9 cellular contexts compared by ENCODE assay signal in the genomic region with DNA sequence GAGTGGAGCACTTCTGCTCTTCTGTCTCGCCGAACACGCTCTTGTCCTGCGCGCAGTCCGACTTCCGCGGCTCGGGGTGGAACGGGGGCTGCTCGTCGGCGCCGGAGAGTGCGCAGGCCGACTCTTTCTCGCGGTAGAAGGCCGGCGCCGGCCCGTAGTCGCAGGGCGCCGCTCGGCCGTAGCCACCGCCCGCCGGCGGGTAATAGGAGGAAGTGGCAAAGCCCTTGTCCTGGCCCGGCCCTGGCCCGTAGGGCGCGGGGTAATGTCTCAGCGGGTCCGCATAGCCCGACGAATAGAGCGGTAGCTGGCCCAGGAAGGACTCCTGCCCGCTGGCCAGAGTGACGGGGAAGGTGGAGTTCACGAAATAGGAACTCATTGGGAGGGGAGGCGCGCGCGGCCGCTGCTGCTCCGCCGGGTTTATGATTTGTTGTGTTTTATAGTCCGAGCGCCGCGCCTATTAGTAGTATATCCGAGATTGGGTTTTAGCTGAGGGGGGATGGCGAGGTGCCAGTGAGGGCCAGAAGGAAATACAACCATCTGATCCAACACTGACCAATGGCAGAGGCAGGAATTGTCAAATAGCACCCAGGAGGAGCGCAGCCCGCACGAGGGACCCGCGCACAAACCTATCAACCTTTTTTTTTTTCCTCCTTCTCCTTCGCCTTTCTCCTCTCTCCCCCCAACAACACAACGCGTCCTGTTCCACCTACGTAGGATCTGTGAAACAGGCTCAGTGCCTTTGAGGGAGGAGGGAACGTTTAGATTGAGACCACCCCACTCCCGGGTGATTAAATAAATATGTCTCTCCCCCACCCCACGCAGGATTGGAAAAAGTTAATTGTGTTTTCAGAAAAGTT. TPM values are rescaled to one million over a fixed set of nuclear protein-coding genes. Genes with fewer than 3 reads are reported as not detected.
DNase-seq lines count a peak whose midpoint lies in the region; ATAC-seq and TF ChIP-seq lines count a peak whose summit lies in the region.
"Had no signal": no experiment of that assay in that cellular context is flagged by ENCODE, and none has a peak within 500 bp of the region (broad histone marks: within the 10 kb centered on the region; RNA-seq: fewer than 3 reads in every experiment).

No MANE protein-coding gene starts in this region.

- H3K4me1 ChIP-seq in SJCRH30 = 0 out of 2 replicates have a peak, but pooled peaks cover 2% of the 10 kb centered on the region

- H3K9me3 Mint-ChIP-seq in endothelial cell (ENCODE audit: unreplicated experiment) = no peaks in the 10 kb centered on the region
- no peaks in the 10 kb centered on the region for H3K9me3 Mint-ChIP-seq in natural killer cell treated with Interleukin-12 subunit alpha and Interleukin-12 subunit beta and Interleukin-15 and Interleukin-18, amount 100 ng/mL, for 72 hours

- peak overlapping the region; percentile 67 for H3K4me3 ChIP-seq in SJCRH30

- H3K27ac ChIP-seq in SJCRH30 = peak overlapping the region; percentile 13; the same call in 1 of the 2 replicates
- H3K27ac ChIP-seq: thyroid gland had no signal

- H3K27me3 Mint-ChIP-seq in endothelial cell (ENCODE audit: unreplicated experiment) = peaks cover 56% of the 10 kb centered on the region
- H3K27me3 Mint-ChIP-seq in natural killer cell treated with Interleukin-12 subunit alpha and Interleukin-12 subunit beta and Interleukin-15 and Interleukin-18, amount 100 ng/mL, for 72 hours = peaks cover 54 to 70% of the 10 kb centered on the region in 2 donors

- H3K9me3 ChIP-seq in SJCRH30 (replicated peaks) = no peaks in the 10 kb centered on the region
- H3K9me3 ChIP-seq: thyroid gland had no signal

- H3K36me3 Mint-ChIP-seq in endothelial cell (ENCODE audit: low read depth, unreplicated experiment) = no peaks in the 10 kb centered on the region
- H3K36me3 Mint-ChIP-seq in natural killer cell treated with Interleukin-12 subunit alpha and Interleukin-12 subunit beta and Interleukin-15 and Interleukin-18, amount 100 ng/mL, for 72 hours = no peaks in the 10 kb centered on the region

- no peaks in the 10 kb centered on the region; the same call in 1 of the 2 replicates for H3K27me3 ChIP-seq in SJCRH30

- peak overlapping the region; percentile 89 for H3K4me3 Mint-ChIP-seq in endothelial cell (ENCODE audit: unreplicated experiment)
- peak overlapping the region; percentile 83 for H3K4me3 Mint-ChIP-seq in natural killer cell treated with Interleukin-12 subunit alpha and Interleukin-12 subunit beta and Interleukin-15 and Interleukin-18, amount 100 ng/mL, for 72 hours

- peaks cover 2% of the 10 kb centered on the region; the same call in 1 of the 2 replicates for H3K36me3 ChIP-seq in SJCRH30
- H3K36me3 ChIP-seq: thyroid gland had no signal

- peaks cover 46% of the 10 kb centered on the region for H3K4me1 Mint-ChIP-seq in endothelial cell (ENCODE audit: unreplicated experiment)
- H3K4me1 Mint-ChIP-seq in natural killer cell treated with Interleukin-12 subunit alpha and Interleukin-12 subunit beta and Interleukin-15 and Interleukin-18, amount 100 ng/mL, for 72 hours (ENCODE audit: low read depth in 2 of 2) = peaks cover 36 to 49% of the 10 kb centered on the region in 2 donors

- peak; percentile 74 to 77 for ATAC-seq in natural killer cell treated with Interleukin-12 subunit alpha and Interleukin-12 subunit beta and Interleukin-15 and Interleukin-18, amount 100 ng/mL, for 72 hours
- no peak for ATAC-seq in GM21619 (IDR thresholded peaks at IDR 0.05; ENCODE audit: unreplicated experiment)

- H3K27ac Mint-ChIP-seq in endothelial cell (ENCODE audit: unreplicated experiment) = no peak overlapping the region
- peak overlapping the region; percentile 63 to 80 for H3K27ac Mint-ChIP-seq in natural killer cell treated with Interleukin-12 subunit alpha and Interleukin-12 subunit beta and Interleukin-15 and Interleukin-18, amount 100 ng/mL, for 72 hours

- peak; percentile 53 for DNase-seq in stimulated activated CD4-positive, alpha-beta T cell treated with anti-CD3 and anti-CD28 coated beads, Interleukin-15, amount 100 ng/mL, for 24 hours
- DNase-seq in stimulated activated CD4-positive, alpha-beta T cell treated with anti-CD3 and anti-CD28 coated beads, Interleukin-4, amount 100 ng/mL, for 1 hour = no peak
- DNase-seq in SJCRH30 = peak; percentile 53 to 63
- no peak for DNase-seq in endothelial cell (ENCODE audit: low spot score)
- peak; percentile 72 for DNase-seq in natural killer cell treated with Interleukin-12 subunit alpha and Interleukin-12 subunit beta and Interleukin-15 and Interleukin-18, amount 100 ng/mL, for 72 hours (ENCODE audit: low spot score)
- no peak for DNase-seq in NCI-H226
- no peak for DNase-seq in NCI-H1048 (lab: John Stamatoyannopoulos, UW)

- no peak for TF ChIP-seq CTCF in endothelial cell (IDR thresholded peaks at IDR 0.05; ENCODE audit: unreplicated experiment)

RNA-seq across cellular contexts. Expression of gene HOXB5, which starts 4.4 kb away (rescaled TPM):
- total RNA-seq in SJCRH30 (2014; rRNA removed; shearing (Covaris generic)) = 0.51 and 0.61 TPM in 2 replicates
- total RNA-seq in endothelial cell (ENCODE audit: unreplicated experiment) = 0.59 TPM
- total RNA-seq in natural killer cell treated with Interleukin-12 subunit alpha and Interleukin-12 subunit beta and Interleukin-15 and Interleukin-18, amount 100 ng/mL, for 72 hours = under 1 TPM in 1 of 2 donors, not detected in 1; 0.70 TPM

RNA-seq across cellular contexts. Expression of gene HOXB6, which starts 6.8 kb away (rescaled TPM):
- 6.2 and 7.5 TPM in 2 replicates for total RNA-seq in SJCRH30 (2014; rRNA removed; shearing (Covaris generic))
- total RNA-seq in endothelial cell (ENCODE audit: unreplicated experiment) = 1.9 TPM
- 1 to 10 TPM; 1.9 to 2.2 TPM for total RNA-seq in natural killer cell treated with Interleukin-12 subunit alpha and Interleukin-12 subunit beta and Interleukin-15 and Interleukin-18, amount 100 ng/mL, for 72 hours

RNA-seq across cellular contexts. Expression of gene HOXB3, which starts 8.0 kb away (rescaled TPM):
- 7.4 and 8.8 TPM in 2 replicates for total RNA-seq in SJCRH30 (2014; rRNA removed; shearing (Covaris generic))
- total RNA-seq in endothelial cell (ENCODE audit: unreplicated experiment) = 17.7 TPM
- total RNA-seq in natural killer cell treated with Interleukin-12 subunit alpha and Interleukin-12 subunit beta and Interleukin-15 and Interleukin-18, amount 100 ng/mL, for 72 hours = 10 to 100 TPM in 1 of 2 donors, 1 to 10 TPM in 1; 9.0 to 15.4 TPM

RNA-seq across cellular contexts. Expression of gene HOXB7, which starts 12.8 kb away (rescaled TPM):
- total RNA-seq in SJCRH30 (2014; rRNA removed; shearing (Covaris generic)) = 18.8 and 23.1 TPM in 2 replicates
- total RNA-seq in endothelial cell (ENCODE audit: unreplicated experiment) = 3.6 TPM
- total RNA-seq in natural killer cell treated with Interleukin-12 subunit alpha and Interleukin-12 subunit beta and Interleukin-15 and Interleukin-18, amount 100 ng/mL, for 72 hours = 1 to 10 TPM; 1.1 to 2.7 TPM

RNA-seq across cellular contexts. Expression of gene HOXB8, which starts 17.1 kb away (rescaled TPM):
- total RNA-seq in SJCRH30 (2014; rRNA removed; shearing (Covaris generic)) = 0.13 and 0.38 TPM in 2 replicates
- 0.15 TPM for total RNA-seq in endothelial cell (ENCODE audit: unreplicated experiment)
- total RNA-seq in natural killer cell treated with Interleukin-12 subunit alpha and Interleukin-12 subunit beta and Interleukin-15 and Interleukin-18, amount 100 ng/mL, for 72 hours = not detected

Comparison
In these comparisons a context has a peak if more than half of its experiments do, and no peak if none do; other contexts are left out.
1. DNase-seq: peak in stimulated activated CD4-positive, alpha-beta T cell treated with anti-CD3 and anti-CD28 coated beads, Interleukin-15, amount 100 ng/mL, for 24 hours (single experiment), SJCRH30 (2 of 2) and natural killer cell treated with Interleukin-12 subunit alpha and Interleukin-12 subunit beta and Interleukin-15 and Interleukin-18, amount 100 ng/mL, for 72 hours (single experiment); none in stimulated activated CD4-positive, alpha-beta T cell treated with anti-CD3 and anti-CD28 coated beads, Interleukin-4, amount 100 ng/mL, for 1 hour (single experiment), endothelial cell (single experiment), NCI-H226 (single experiment) and NCI-H1048 (single experiment).